Comparison of ENCODE assay signal across 25 cellular contexts in the genomic region with DNA sequence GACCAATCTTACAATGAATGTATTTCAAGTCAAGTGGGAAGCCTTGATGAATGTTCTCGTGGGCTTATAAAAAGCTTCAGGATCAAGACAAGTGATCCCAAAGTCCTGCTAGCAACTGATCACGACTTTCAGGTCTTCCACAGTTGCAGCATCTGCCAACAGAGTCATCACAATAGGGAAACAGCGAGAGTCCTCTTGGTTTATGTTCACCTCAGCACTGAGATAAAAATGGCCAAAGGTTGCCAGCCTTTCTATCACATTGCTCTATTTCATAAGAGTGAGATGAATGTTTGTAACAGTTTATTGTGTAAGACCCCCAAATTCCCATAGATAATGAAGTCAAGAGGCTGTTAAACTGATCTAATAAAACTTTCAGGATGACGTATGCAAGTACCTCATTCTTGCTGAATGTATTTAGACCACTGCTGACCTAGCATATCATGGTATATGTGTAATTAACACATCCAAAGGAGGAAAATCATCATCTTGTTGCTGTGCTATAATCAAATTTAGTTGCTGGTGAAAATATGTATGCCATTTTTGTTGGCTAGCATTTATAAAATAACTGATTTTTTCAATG.
DNase-seq lines count a peak whose midpoint lies in the region; ATAC-seq and TF ChIP-seq lines count a peak whose summit lies in the region.
"Had no signal": no experiment of that assay in that cellular context is flagged by ENCODE, and none has a peak within 500 bp of the region (broad histone marks: within the 10 kb centered on the region; RNA-seq: fewer than 3 reads in every experiment).

No MANE protein-coding gene starts in this region.

- no peak overlapping the region for H3K4me3 ChIP-seq in CD8-positive, alpha-beta memory T cell (ENCODE audit: low read length)
- H3K4me3 ChIP-seq in Panc1 (ENCODE audit: low read depth in 2 of 2, low read length in 2 of 2), result no peak overlapping the region
- no peak overlapping the region for H3K4me3 ChIP-seq in fibroblast of villous mesenchyme (ENCODE audit: low read depth, low read length)
- no peak overlapping the region for H3K4me3 ChIP-seq in rectal smooth muscle tissue (ENCODE audit: low read length)
- H3K4me3 ChIP-seq in neuronal stem cell (ENCODE audit: low read length in 2 of 2), result no peak overlapping the region
- H3K4me3 ChIP-seq: GM12878, neural progenitor cell, psoas muscle had no signal

- H3K4me1 Mint-ChIP-seq in CD8-positive, alpha-beta memory T cell, result peaks cover 56 to 62% (median 61%) of the 10 kb centered on the region in 3 donors

- no peak overlapping the region for H4K91ac ChIP-seq in neuronal stem cell (ENCODE audit: low read depth, low read length, poor library complexity)

- BruUV-seq in Panc1 (replicated peaks; lab: Mats Ljungman, UMichigan), result no TSS peak

- no peak for DNase-seq in CD8-positive, alpha-beta memory T cell
- no peak for DNase-seq in Panc1 (ENCODE audit: low read depth, low spot score)
- DNase-seq in fibroblast of villous mesenchyme (ENCODE audit: low read depth), result peak; percentile 91
- no peak for DNase-seq in CD1c-positive myeloid dendritic cell (ENCODE audit: extremely low spot score)
- no peak for DNase-seq in EL
- DNase-seq in neuronal stem cell (ENCODE audit: low spot score), result no peak
- DNase-seq: activated CD4-positive, alpha-beta T cell treated with anti-CD3 and anti-CD28 coated beads, Interleukin-2, amount 50 U/mL, for 4 hours; activated CD8-positive, alpha-beta memory T cell treated with anti-CD3 and anti-CD28 coated beads, Interleukin-2, amount 50 U/mL, for 48 hours; activated effector memory CD4-positive, alpha-beta T cell treated with anti-CD3 and anti-CD28 coated beads, Interleukin-2, amount 50 U/mL, for 16 hours; C1 segment of cervical spinal cord; DMS153; foreskin melanocyte; MM.1S; NCI-H2227 treated with DMSO at 0.1 percent for 48 hours; NCI-H82; OCI-M1; psoas muscle; SIG-M5; stimulated activated CD4-positive, alpha-beta T cell treated with anti-CD3 and anti-CD28 coated beads, Interleukin-4, amount 100 ng/mL, for 24 hours; WERI-Rb-1 had no signal

- H3K9ac ChIP-seq in rectal smooth muscle tissue (ENCODE audit: low read length) (no peak overlapping the region), neuronal stem cell (ENCODE audit: low read depth, low read length, poor library complexity) (no peak overlapping the region)
- H3K9ac ChIP-seq: neural progenitor cell had no signal

- ATAC-seq in Panc1, result no peak
- ATAC-seq in GM18505 (IDR thresholded peaks at IDR 0.05; ENCODE audit: unreplicated experiment), result no peak
- ATAC-seq: GM12878 had no signal

- H4K8ac ChIP-seq in neuronal stem cell (ENCODE audit: low read depth, low read length), result no peak overlapping the region

- H3K27ac ChIP-seq in CD8-positive, alpha-beta memory T cell (ENCODE audit: low read depth, low read length), result no peak overlapping the region
- H3K27ac ChIP-seq in Panc1 (ENCODE audit: low read length) (peak overlapping the region; percentile 99), rectal smooth muscle tissue (ENCODE audit: low read depth, low read length) (peak overlapping the region; percentile 95), neuronal stem cell (replicated peaks; ENCODE audit: low read length) (no peak overlapping the region)
- H3K27ac ChIP-seq: neural progenitor cell, psoas muscle, WERI-Rb-1 had no signal

- H3K27me3 Mint-ChIP-seq in CD8-positive, alpha-beta memory T cell, result no peaks in the 10 kb centered on the region

- TF ChIP-seq CTCF in Panc1 (IDR thresholded peaks at IDR 0.05), result no peak
- no peak for TF ChIP-seq CTCF in fibroblast of villous mesenchyme (IDR thresholded peaks at IDR 0.05; ENCODE audit: insufficient read depth, low read depth, low read length)

- no peaks in the 10 kb centered on the region for H3K9me3 Mint-ChIP-seq in CD8-positive, alpha-beta memory T cell
- H3K9me3 Mint-ChIP-seq: neural progenitor cell had no signal

- peaks cover 37% of the 10 kb centered on the region for H3K4me1 ChIP-seq in CD8-positive, alpha-beta memory T cell (ENCODE audit: insufficient read depth, low read length)
- H3K4me1 ChIP-seq in Panc1 (ENCODE audit: control insufficient read depth, insufficient read depth, low read length) (peaks cover 70% of the 10 kb centered on the region), rectal smooth muscle tissue (ENCODE audit: control insufficient read depth, insufficient read depth, low read length) (peaks cover 44% of the 10 kb centered on the region), neuronal stem cell (ENCODE audit: control insufficient read depth in 2 of 2, insufficient read depth in 1 of 2, low read depth in 1 of 2, low read length in 2 of 2) (peaks cover 22 to 25% of the 10 kb centered on the region in 2 donors)

- peaks cover 9 to 53% (median 24%) of the 10 kb centered on the region in 3 donors for H3K36me3 Mint-ChIP-seq in CD8-positive, alpha-beta memory T cell

- H3K14ac ChIP-seq in neuronal stem cell (ENCODE audit: low read length), result no peak overlapping the region

- no peaks in the 10 kb centered on the region for H3K79me1 ChIP-seq in neuronal stem cell (ENCODE audit: low read depth, low read length)

- H2BK12ac ChIP-seq in neuronal stem cell (ENCODE audit: low read length), result no peak overlapping the region

- H3K4ac ChIP-seq in neuronal stem cell (ENCODE audit: low read length), result no peak overlapping the region

- TF ChIP-seq POLR2A in GM18505 (IDR thresholded peaks at IDR 0.05; ENCODE audit: borderline replicate concordance, extremely low read depth, insufficient read depth, insufficient read length), result no peak

- intact Hi-C loops in Panc1 (cut with micrococcal nuclease; ENCODE audit: unreplicated experiment), result loop anchor here (10.0 kb wide), 1 partner anchor 201 kb away; no protein-coding TSS in a partner anchor

- H3K23ac ChIP-seq in neuronal stem cell (ENCODE audit: low read depth, low read length, poor library complexity), result no peak overlapping the region

- CTCF ChIA-PET in CD8-positive, alpha-beta memory T cell (lab: Charles Lee), result no interaction called here
- CTCF ChIA-PET in Panc1 (lab: Charles Lee), result no interaction called here

- POLR2A ChIA-PET in CD8-positive, alpha-beta memory T cell (lab: Charles Lee), result no interaction called here
- POLR2A ChIA-PET in Panc1 (lab: Charles Lee), result no interaction called here

- no peak overlapping the region for H2BK15ac ChIP-seq in neuronal stem cell (ENCODE audit: low read length)

- in situ Hi-C loops in Panc1 (cut with HindIII; ENCODE audit: low pct_unique_long_range_greater_than_20kb, low sequenced_read_pairs), result no loop called here

- no peaks in the 10 kb centered on the region for H3K27me3 ChIP-seq in CD8-positive, alpha-beta memory T cell (ENCODE audit: insufficient read depth, low read length, poor library complexity, severe bottlenecking)
- H3K27me3 ChIP-seq in Panc1 (ENCODE audit: control insufficient read depth, insufficient read depth, low read length) (no peaks in the 10 kb centered on the region), rectal smooth muscle tissue (ENCODE audit: control insufficient read depth, insufficient read depth, low read length) (no peaks in the 10 kb centered on the region), neuronal stem cell (ENCODE audit: control insufficient read depth in 3 of 3, insufficient read depth in 3 of 3, low read depth in 1 of 3, low read length in 3 of 3) (no peaks in the 10 kb centered on the region)
- H3K27me3 ChIP-seq: neural progenitor cell had no signal

- H3K36me3 ChIP-seq in CD8-positive, alpha-beta memory T cell (ENCODE audit: insufficient read depth, low read length), result peaks cover 4% of the 10 kb centered on the region
- H3K36me3 ChIP-seq in Panc1 (ENCODE audit: control insufficient read depth, insufficient read depth, low read length) (no peaks in the 10 kb centered on the region), rectal smooth muscle tissue (ENCODE audit: control insufficient read depth, insufficient read depth, low read length) (no peaks in the 10 kb centered on the region), neuronal stem cell (replicated peaks in 1 of 2; ENCODE audit: control insufficient read depth in 2 of 2, insufficient read depth in 2 of 2, low read length in 2 of 2) (peaks cover 0 to 4% of the 10 kb centered on the region in 2 donors)
- H3K36me3 ChIP-seq: neural progenitor cell, WERI-Rb-1 had no signal

- peak overlapping the region in 5 of 8 donors; percentile 1 to 71 (median 16) for H3K27ac Mint-ChIP-seq in CD8-positive, alpha-beta memory T cell
- H3K27ac Mint-ChIP-seq: mesothelial cell of epicardium, neural progenitor cell had no signal

- no peak overlapping the region for H2AK5ac ChIP-seq in neuronal stem cell (ENCODE audit: low read depth, low read length)

- peak overlapping the region in 2 of 7 donors; percentile 32 to 36 for H3K4me3 Mint-ChIP-seq in CD8-positive, alpha-beta memory T cell
- H3K4me3 Mint-ChIP-seq: mesothelial cell of epicardium, neural progenitor cell had no signal

- no peak overlapping the region for H2AFZ ChIP-seq in neuronal stem cell (ENCODE audit: low read length)
- H2AFZ ChIP-seq: neural progenitor cell had no signal

- H3K4me2 ChIP-seq in neuronal stem cell (ENCODE audit: insufficient read depth, low read length, poor library complexity, severe bottlenecking), result no peak overlapping the region
- H3K4me2 ChIP-seq: neural progenitor cell had no signal

- H3K18ac ChIP-seq in neuronal stem cell (ENCODE audit: low read length), result no peak overlapping the region

- WGBS in neuronal stem cell (ENCODE audit: extremely low coverage in 2 of 2, insufficient read length in 2 of 2, insufficient replicate concordance in 1 of 2), 2 donors, result no CpG with 5 or more reads among the region's 4 CpGs

- no peaks in the 10 kb centered on the region for H3K9me3 ChIP-seq in CD8-positive, alpha-beta memory T cell (ENCODE audit: low read length)
- no peaks in the 10 kb centered on the region for H3K9me3 ChIP-seq in Panc1 (ENCODE audit: control insufficient read depth, insufficient read depth, low read depth, low read length)
- H3K9me3 ChIP-seq in neuronal stem cell (replicated peaks in 1 of 2; ENCODE audit: control insufficient read depth in 2 of 2, insufficient read depth in 1 of 2, low read depth in 1 of 2, low read length in 2 of 2), result peaks cover 3% of the 10 kb centered on the region in 2 donors
- H3K9me3 ChIP-seq: psoas muscle had no signal

- H2BK5ac ChIP-seq in neuronal stem cell (ENCODE audit: low read length), result no peak overlapping the region

- H2BK120ac ChIP-seq in neuronal stem cell (ENCODE audit: low read depth, low read length), result no peak overlapping the region

Comparison
In these comparisons a context has a peak if more than half of its experiments do, and no peak if none do; other contexts are left out.
1. H3K27ac ChIP-seq: peak in Panc1 (single experiment) and rectal smooth muscle tissue (single experiment); none in CD8-positive, alpha-beta memory T cell (single experiment) and neuronal stem cell (single experiment).